12 cellular contexts compared by ENCODE assay signal in the genomic region with DNA sequence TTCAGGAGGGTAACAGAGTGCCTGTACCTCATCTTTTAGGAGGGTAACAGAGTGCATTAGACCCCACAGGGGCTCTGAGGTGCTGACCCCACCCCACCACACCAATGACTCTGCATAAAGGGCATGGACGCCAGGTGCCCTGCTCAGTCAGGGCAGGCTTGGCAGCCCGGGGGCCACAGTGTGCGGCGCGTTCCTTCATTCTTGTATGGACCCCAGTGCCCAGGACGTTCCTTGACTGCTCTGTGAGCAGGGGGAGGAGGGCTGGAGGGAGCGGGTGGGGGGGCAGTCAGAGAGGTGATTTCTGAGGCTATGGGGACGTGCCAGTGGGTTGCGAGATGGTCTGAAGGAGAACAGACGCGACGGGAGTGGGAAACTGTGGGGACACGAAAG.
DNase-seq lines count a peak whose midpoint lies in the region; ATAC-seq and TF ChIP-seq lines count a peak whose summit lies in the region.
"Had no signal": no experiment of that assay in that cellular context is flagged by ENCODE, and none has a peak within 500 bp of the region (broad histone marks: within the 10 kb centered on the region; RNA-seq: fewer than 3 reads in every experiment).

No MANE protein-coding gene starts in this region.

- peak overlapping the region; percentile 35 for H3K4me3 ChIP-seq in AG10803 (ENCODE audit: low read length)
- H3K4me3 ChIP-seq in GM23338 = no peak overlapping the region
- no peak overlapping the region for H3K4me3 ChIP-seq in body of pancreas
- no peak overlapping the region for H3K4me3 ChIP-seq in mucosa of stomach (ENCODE audit: low read length)

- no peaks in the 10 kb centered on the region; the same call in 2 of the 3 replicates for H3K9me3 Mint-ChIP-seq in GM23338

- no peaks in the 10 kb centered on the region for H3K36me3 ChIP-seq in GM23338 (ENCODE audit: insufficient read depth)
- H3K36me3 ChIP-seq in body of pancreas (replicated peaks in 1 of 2; ENCODE audit: insufficient read depth in 1 of 2, low read depth in 2 of 2) = no peaks in the 10 kb centered on the region
- no peaks in the 10 kb centered on the region for H3K36me3 ChIP-seq in mucosa of stomach (ENCODE audit: control insufficient read depth, insufficient read depth, low read length)

- H3K27ac Mint-ChIP-seq in GM23338 = no peak overlapping the region; the same call in 1 of the 2 replicates

- no peak overlapping the region for H3K4me3 Mint-ChIP-seq in GM23338

- 0 out of 2 replicates have a peak, but pooled peaks cover 4% of the 10 kb centered on the region for H3K4me1 ChIP-seq in GM23338 (ENCODE audit: insufficient read depth)
- peaks cover 5% of the 10 kb centered on the region for H3K4me1 ChIP-seq in body of pancreas
- peaks cover 37% of the 10 kb centered on the region for H3K4me1 ChIP-seq in mucosa of stomach (ENCODE audit: control insufficient read depth, insufficient read depth, low read length)

- H3K9me3 ChIP-seq in body of pancreas = no peaks in the 10 kb centered on the region
- H3K9me3 ChIP-seq in mucosa of stomach (ENCODE audit: control insufficient read depth, low read length) = no peaks in the 10 kb centered on the region

- H3K9ac ChIP-seq in mucosa of stomach (ENCODE audit: low read length) = peak overlapping the region; percentile 55

- DNase-seq in AG10803 (ENCODE audit: low read depth) (no peak), GM23338 (ENCODE audit: low spot score) (no peak), body of pancreas (no peak), amniotic stem cell (lab: John Stamatoyannopoulos, UW) (no peak), DMS53 (lab: John Stamatoyannopoulos, UW) (no peak), germinal center (ENCODE audit: low spot score) (no peak)
- DNase-seq: effector CD4-positive, alpha-beta T cell; NCI-H187 treated with DMSO at 0.1 percent for 48 hours; stimulated activated naive CD4-positive, alpha-beta T cell treated with Interleukin-2 at 50 U/mL for 16 hours had no signal

- H3K27ac ChIP-seq in GM23338 (ENCODE audit: low read depth) (no peak overlapping the region), body of pancreas (peak overlapping the region in 1 of 4 donors; percentile 64)
- H3K27ac ChIP-seq: C4-2B had no signal

- intact Hi-C loops in body of pancreas (cut with DNase I) = no loop called here

- 15 to 25% methylated on average over 12 to 13 of the region's 13 CpGs for WGBS in body of pancreas, 2 donors

- H3K27me3 ChIP-seq in GM23338 (ENCODE audit: insufficient read depth) = no peaks in the 10 kb centered on the region
- H3K27me3 ChIP-seq in body of pancreas = no peaks in the 10 kb centered on the region
- no peaks in the 10 kb centered on the region for H3K27me3 ChIP-seq in mucosa of stomach (ENCODE audit: control insufficient read depth, insufficient read depth, low read length)

- H3K4me2 ChIP-seq in GM23338 = no peak overlapping the region

- no peaks in the 10 kb centered on the region for H3K79me2 ChIP-seq in GM23338 (replicated peaks; ENCODE audit: insufficient read depth)

- peaks cover 10% of the 10 kb centered on the region; the same call in 2 of the 3 replicates for H3K4me1 Mint-ChIP-seq in GM23338

- H3K9me2 ChIP-seq in GM23338 (ENCODE audit: insufficient read depth) = no peaks in the 10 kb centered on the region

- H3F3A ChIP-seq in GM23338 (replicated peaks; ENCODE audit: low read depth) = no peaks in the 10 kb centered on the region

- no peaks in the 10 kb centered on the region for H3K36me3 Mint-ChIP-seq in GM23338 (ENCODE audit: low read depth)

- no peak for TF ChIP-seq CTCF in AG10803 (conservative IDR thresholded peaks at IDR 0.05; ENCODE audit: low read length)
- no peak for TF ChIP-seq CTCF in GM23338 (conservative IDR thresholded peaks at IDR 0.05; ENCODE audit: low read depth in 2 of 2)
- no peak for TF ChIP-seq CTCF in body of pancreas (IDR thresholded peaks at IDR 0.05)

- H3K27me3 Mint-ChIP-seq in GM23338 (ENCODE audit: insufficient read depth, low read depth, poor library complexity) = peaks cover 5% of the 10 kb centered on the region

- H4K20me1 ChIP-seq in GM23338 (replicated peaks; ENCODE audit: insufficient read depth) = no peaks in the 10 kb centered on the region

- ATAC-seq in GM23338 = peak; percentile 50
- peak; percentile 12 for ATAC-seq in body of pancreas
- ATAC-seq in GM21576 (IDR thresholded peaks at IDR 0.05; ENCODE audit: unreplicated experiment) = no peak

- peak overlapping the region; percentile 85 for H2AFZ ChIP-seq in GM23338

- TF ChIP-seq POLR2A in body of pancreas (IDR thresholded peaks at IDR 0.05) = no peak

TF ChIP-seq in GM23338, 12 proteins besides CTCF, POLR2A, EP300 and RAD21:
- TF ChIP-seq NANOG (IDR thresholded peaks at IDR 0.05; ENCODE audit: borderline replicate concordance) (no peak), STAT1 (IDR thresholded peaks at IDR 0.05; ENCODE audit: unreplicated experiment) (no peak), JUNB (IDR thresholded peaks at IDR 0.05; ENCODE audit: unreplicated experiment) (no peak), ZNF114 (CRISPR knock-in tag; IDR thresholded peaks at IDR 0.05) (no peak)
